In the genomic region with DNA sequence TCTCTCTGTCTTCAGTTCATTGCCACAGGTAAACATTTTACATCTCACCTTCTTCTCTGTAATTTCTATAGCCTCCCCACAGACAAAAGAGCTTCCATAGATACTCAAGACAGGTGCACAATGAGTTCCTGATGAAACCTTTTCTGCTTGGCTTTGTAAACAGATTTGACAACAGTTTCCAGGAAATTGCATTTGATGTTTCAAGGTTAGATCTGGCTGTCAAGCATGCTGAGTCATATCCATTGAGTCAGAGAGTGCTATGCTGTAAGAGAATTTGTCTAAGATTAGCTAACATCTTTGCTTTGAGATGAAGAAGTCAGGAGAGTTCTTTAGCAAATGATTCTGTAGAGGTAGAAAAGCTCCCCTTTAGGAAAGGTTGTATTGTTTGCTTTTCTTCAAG, we compare ENCODE assay signal across 10 cellular contexts. TPM values are rescaled to one million over a fixed set of nuclear protein-coding genes. Genes with fewer than 3 reads are reported as not detected.
DNase-seq lines count a peak whose midpoint lies in the region; ATAC-seq and TF ChIP-seq lines count a peak whose summit lies in the region.
"Had no signal": no experiment of that assay in that cellular context is flagged by ENCODE, and none has a peak within 500 bp of the region (broad histone marks: within the 10 kb centered on the region; RNA-seq: fewer than 3 reads in every experiment).

No MANE protein-coding gene starts in this region.

- no peak overlapping the region for H3K23ac ChIP-seq in trophoblast cell (ENCODE audit: low read length)

- no peak for TF ChIP-seq POLR2A in GM18505 (IDR thresholded peaks at IDR 0.05; ENCODE audit: borderline replicate concordance, extremely low read depth, insufficient read depth, insufficient read length)

- H3K4me3 ChIP-seq in trophoblast cell (ENCODE audit: low read depth, low read length) = no peak overlapping the region
- H3K4me3 ChIP-seq: neural progenitor cell had no signal

- no peaks in the 10 kb centered on the region for H3K4me1 ChIP-seq in trophoblast cell (ENCODE audit: control insufficient read depth in 1 of 2, insufficient read depth in 2 of 2, low read length in 2 of 2)
- H3K4me1 ChIP-seq: neural progenitor cell had no signal

- no peak overlapping the region for H3K18ac ChIP-seq in trophoblast cell (ENCODE audit: low read length)

- H3K27me3 ChIP-seq in trophoblast cell (ENCODE audit: insufficient read depth, low read length) = no peaks in the 10 kb centered on the region
- H3K27me3 ChIP-seq: neural progenitor cell had no signal

- H3K27ac ChIP-seq in epithelial cell of prostate (peak overlapping the region; percentile 85), trophoblast cell (ENCODE audit: low read depth, low read length) (no peak overlapping the region)
- H3K27ac ChIP-seq: neural progenitor cell had no signal

- H2BK12ac ChIP-seq in trophoblast cell (ENCODE audit: low read length) = no peak overlapping the region

- no peak overlapping the region for H2AK5ac ChIP-seq in trophoblast cell (ENCODE audit: low read length)

- H2BK120ac ChIP-seq in trophoblast cell (ENCODE audit: insufficient read depth, low read length, poor library complexity) = no peak overlapping the region

- H4K12ac ChIP-seq in trophoblast cell (ENCODE audit: low read depth, low read length) = no peak overlapping the region

- H3K4ac ChIP-seq in trophoblast cell (ENCODE audit: low read depth, low read length) = no peak overlapping the region

- no peaks in the 10 kb centered on the region for H3K9me3 ChIP-seq in trophoblast cell (ENCODE audit: insufficient read depth, low read depth, low read length)

- no peaks in the 10 kb centered on the region for H3K36me3 ChIP-seq in trophoblast cell (ENCODE audit: control insufficient read depth in 1 of 2, insufficient read depth in 2 of 2, low read length in 2 of 2)
- H3K36me3 ChIP-seq: neural progenitor cell had no signal

- H3K14ac ChIP-seq in trophoblast cell (ENCODE audit: low read length) = no peak overlapping the region

- H3K9ac ChIP-seq in trophoblast cell (ENCODE audit: low read length) = no peak overlapping the region
- H3K9ac ChIP-seq: neural progenitor cell had no signal

- H4K8ac ChIP-seq in trophoblast cell (ENCODE audit: low read depth, low read length) = no peak overlapping the region

- no peak for ATAC-seq in GM18505 (IDR thresholded peaks at IDR 0.05; ENCODE audit: unreplicated experiment)

- no peak overlapping the region for H2AFZ ChIP-seq in trophoblast cell (ENCODE audit: insufficient read depth, low read length, poor library complexity)
- H2AFZ ChIP-seq: neural progenitor cell had no signal

- no peak overlapping the region for H3K4me2 ChIP-seq in trophoblast cell (ENCODE audit: low read length)
- H3K4me2 ChIP-seq: neural progenitor cell had no signal

- H2BK5ac ChIP-seq in trophoblast cell (ENCODE audit: low read depth, low read length, poor library complexity) = no peak overlapping the region

- DNase-seq in HCEC 1CT = peak; percentile 83
- peak; percentile 68 for DNase-seq in NCI-H510A treated with DMSO at 0.1 percent for 48 hours (lab: John Stamatoyannopoulos, UW)
- DNase-seq in epithelial cell of prostate (ENCODE audit: low read depth, low spot score) = peak; percentile 94
- peak; percentile 56 to 82 for DNase-seq in trophoblast cell
- no peak for DNase-seq in COLO668 (lab: John Stamatoyannopoulos, UW; ENCODE audit: unreplicated experiment)
- DNase-seq in activated CD4-positive, alpha-beta T cell treated with anti-CD3 and anti-CD28 coated beads, Interleukin-2, amount 50 U/mL, for 4 hours = no peak
- DNase-seq in amygdala (lab: John Stamatoyannopoulos, UW) = no peak
- DNase-seq: activated gamma-delta T cell treated with Interleukin-2 at 50 U/mL for 16 hours had no signal

- no peaks in the 10 kb centered on the region for H3K79me2 ChIP-seq in trophoblast cell (ENCODE audit: control insufficient read depth, insufficient read depth, low read length, poor library complexity)

- no peaks in the 10 kb centered on the region for H3K79me1 ChIP-seq in trophoblast cell (ENCODE audit: low read length)

- no peak overlapping the region for H4K91ac ChIP-seq in trophoblast cell (ENCODE audit: low read depth, low read length)

RNA-seq across cellular contexts. Expression of a gene that starts 40.6 kb away (rescaled TPM):
- 3.6 and 3.9 TPM in 2 replicates for polyA plus RNA-seq in trophoblast cell (2013)

Comparison
In these comparisons a context has a peak if more than half of its experiments do, and no peak if none do; other contexts are left out.
1. DNase-seq: peak in HCEC 1CT (single experiment), NCI-H510A treated with DMSO at 0.1 percent for 48 hours (single experiment), epithelial cell of prostate (single experiment) and trophoblast cell (2 of 2); none in COLO668 (single experiment), activated CD4-positive, alpha-beta T cell treated with anti-CD3 and anti-CD28 coated beads, Interleukin-2, amount 50 U/mL, for 4 hours (0 of 2) and amygdala (0 of 56).